In the genomic region with DNA sequence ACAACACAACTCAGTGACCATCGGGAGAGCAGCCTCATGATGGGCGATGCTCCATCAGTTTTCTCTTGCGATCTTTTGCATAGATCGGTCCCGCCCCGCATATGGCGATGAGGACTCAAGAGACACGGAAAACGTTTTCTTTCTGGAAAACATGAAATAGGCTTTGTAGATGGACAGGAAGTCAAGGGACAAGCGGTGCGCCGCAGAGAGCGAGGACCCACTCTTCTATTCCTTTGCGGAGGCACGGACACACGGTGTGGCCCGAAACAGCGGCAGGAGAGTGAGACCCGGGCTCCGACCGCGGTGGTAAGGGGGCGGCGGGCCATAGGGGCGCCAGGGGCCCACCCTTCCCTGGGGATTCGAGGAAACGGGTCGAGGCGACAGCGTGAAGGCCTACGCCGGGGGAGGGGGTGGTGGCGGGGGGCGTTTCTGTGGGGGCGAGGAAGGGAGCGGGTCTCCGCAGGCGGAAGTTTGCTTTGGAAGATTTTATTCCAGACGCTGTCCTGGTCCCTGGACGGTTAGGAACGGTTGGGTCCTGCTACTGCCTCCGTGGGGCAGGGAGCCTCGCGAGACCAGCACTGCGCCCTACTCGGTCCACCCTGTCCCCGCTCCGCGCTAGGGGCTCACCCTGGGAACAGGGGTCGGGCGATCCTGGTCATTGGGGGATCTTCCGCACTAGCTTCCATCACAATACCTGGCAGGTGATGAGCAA, we compare ENCODE assay signal across 8 cellular contexts. TPM values are rescaled to one million over a fixed set of nuclear protein-coding genes. Genes with fewer than 3 reads are reported as not detected.
DNase-seq lines count a peak whose midpoint lies in the region; ATAC-seq, FAIRE-seq and TF ChIP-seq lines count a peak whose summit lies in the region.

No MANE protein-coding gene starts in this region.

- peak; percentile 34 for DNase-seq in DMS114 treated with DMSO at 0.1 percent for 48 hours (lab: John Stamatoyannopoulos, UW; ENCODE audit: unreplicated experiment)
- DNase-seq in SHP77 treated with DMSO at 0.1 percent for 48 hours (lab: John Stamatoyannopoulos, UW), result peak; percentile 48
- no peak for DNase-seq in GM12892 (ENCODE audit: insufficient read length)

- H3K4me3 ChIP-seq in ectodermal cell (ENCODE audit: insufficient read depth, low read depth, low read length) (peak overlapping the region; percentile 74), muscle layer of duodenum (ENCODE audit: low read depth in 1 of 2, low read length in 2 of 2) (peak overlapping the region; percentile 84 to 100)

- no peak for FAIRE-seq in GM12892 (lab: Jason Lieb, UNC)

- H3K9me3 ChIP-seq in ectodermal cell (ENCODE audit: control insufficient read depth, low read length), result no peaks in the 10 kb centered on the region
- H3K9me3 ChIP-seq in muscle layer of duodenum (ENCODE audit: control insufficient read depth in 1 of 2, low read length in 2 of 2), result no peaks in the 10 kb centered on the region

- H3K27ac ChIP-seq in ectodermal cell (ENCODE audit: insufficient read depth, low read depth, low read length, poor library complexity, severe bottlenecking) (peak overlapping the region; percentile 52), muscle layer of duodenum (ENCODE audit: low read length) (peak overlapping the region; percentile 45)

- H3K27me3 ChIP-seq in ectodermal cell (ENCODE audit: control insufficient read depth, insufficient read depth, low read length, poor library complexity, severe bottlenecking) (peaks cover 13% of the 10 kb centered on the region), muscle layer of duodenum (ENCODE audit: low read depth, low read length) (no peaks in the 10 kb centered on the region)

- TF ChIP-seq POLR2A in GM12892 (IDR thresholded peaks at IDR 0.05; ENCODE audit: low read depth, low read length), result no peak

- H3K36me3 ChIP-seq in ectodermal cell (ENCODE audit: control insufficient read depth, insufficient read depth, low read length), result no peaks in the 10 kb centered on the region
- H3K36me3 ChIP-seq in muscle layer of duodenum (ENCODE audit: control insufficient read depth in 1 of 2, insufficient read depth in 2 of 2, low read length in 2 of 2), result no peaks in the 10 kb centered on the region

- peak; percentile 1 for ATAC-seq in HG02938 (IDR thresholded peaks at IDR 0.05; ENCODE audit: unreplicated experiment)
- ATAC-seq in GM18520 (IDR thresholded peaks at IDR 0.05; ENCODE audit: unreplicated experiment), result no peak
- ATAC-seq in GM18858 (IDR thresholded peaks at IDR 0.05; ENCODE audit: unreplicated experiment), result no peak

- WGBS in ectodermal cell, 2 experiments, result 1% methylated on average over 51 to 52 of the region's 52 CpGs

- H3K4me1 ChIP-seq in ectodermal cell (ENCODE audit: control insufficient read depth, insufficient read depth, low read length) (no peaks in the 10 kb centered on the region), muscle layer of duodenum (ENCODE audit: control insufficient read depth in 1 of 2, insufficient read depth in 2 of 2, low read length in 2 of 2) (peaks cover 0 to 10% of the 10 kb centered on the region in 2 donors)

RNA-seq across cellular contexts. Expression of gene TDRKH, which starts 0.8 kb away (rescaled TPM):
- polyA plus RNA-seq in ectodermal cell (2013, experiment 1 of 4), result 22.7 TPM
- 22.0 TPM for polyA plus RNA-seq in ectodermal cell (2013, experiment 2 of 4)
- 20.0 TPM for polyA plus RNA-seq in ectodermal cell (2013, experiment 3 of 4)
- 19.8 TPM for polyA plus RNA-seq in ectodermal cell (2013, experiment 4 of 4)
- polyA plus RNA-seq in GM12892 (2012; ENCODE audit: missing spikeins), result 6.4 TPM

RNA-seq across cellular contexts. Expression of gene LINGO4, which starts 14.1 kb away (rescaled TPM):
- polyA plus RNA-seq in ectodermal cell (2013, experiment 1 of 4), result not detected
- polyA plus RNA-seq in ectodermal cell (2013, experiment 2 of 4), result not detected
- not detected for polyA plus RNA-seq in ectodermal cell (2013, experiment 3 of 4)
- polyA plus RNA-seq in ectodermal cell (2013, experiment 4 of 4), result not detected
- polyA plus RNA-seq in GM12892 (2012; ENCODE audit: missing spikeins), result not detected

RNA-seq across cellular contexts. Expression of gene MRPL9, which starts 27.8 kb away (rescaled TPM):
- polyA plus RNA-seq in ectodermal cell (2013, experiment 1 of 4), result 99.9 TPM
- polyA plus RNA-seq in ectodermal cell (2013, experiment 2 of 4), result 92.9 TPM
- polyA plus RNA-seq in ectodermal cell (2013, experiment 3 of 4), result 88.9 TPM
- polyA plus RNA-seq in ectodermal cell (2013, experiment 4 of 4), result 101 TPM
- polyA plus RNA-seq in GM12892 (2012; ENCODE audit: missing spikeins), result 95.4 TPM

RNA-seq across cellular contexts. Expression of gene RORC, which starts 40.5 kb away (rescaled TPM):
- not detected for polyA plus RNA-seq in ectodermal cell (2013, experiment 1 of 4)
- polyA plus RNA-seq in ectodermal cell (2013, experiment 2 of 4), result not detected
- polyA plus RNA-seq in ectodermal cell (2013, experiment 3 of 4), result not detected
- not detected for polyA plus RNA-seq in ectodermal cell (2013, experiment 4 of 4)
- not detected for polyA plus RNA-seq in GM12892 (2012; ENCODE audit: missing spikeins)

RNA-seq across cellular contexts. Expression of gene C2CD4D, which starts 48.5 kb away (rescaled TPM):
- not detected for polyA plus RNA-seq in ectodermal cell (2013, experiment 1 of 4)
- not detected for polyA plus RNA-seq in ectodermal cell (2013, experiment 2 of 4)
- polyA plus RNA-seq in ectodermal cell (2013, experiment 3 of 4), result not detected
- polyA plus RNA-seq in ectodermal cell (2013, experiment 4 of 4), result not detected
- not detected for polyA plus RNA-seq in GM12892 (2012; ENCODE audit: missing spikeins)
